In the genomic region with DNA sequence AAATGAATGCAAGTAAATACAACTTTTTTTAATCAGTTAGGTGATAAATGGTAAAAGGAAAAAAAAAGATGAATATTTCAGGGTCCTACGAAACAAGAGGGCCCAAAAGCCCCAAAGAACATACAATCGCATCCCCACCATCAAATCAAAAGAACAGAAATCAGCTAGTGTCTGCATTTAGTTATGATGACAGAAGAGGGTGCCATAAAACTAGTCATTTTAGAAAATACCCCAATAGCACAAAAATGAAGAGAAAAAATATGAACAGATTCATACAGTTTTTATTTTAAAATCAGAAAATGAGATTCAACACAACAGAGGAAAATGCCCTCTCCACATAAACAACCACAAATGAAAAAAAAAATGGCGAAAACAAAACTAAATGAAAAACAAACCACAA, we compare ENCODE assay signal across 2 cellular contexts.
TF ChIP-seq lines count a peak whose summit lies in the region.

No MANE protein-coding gene starts in this region.

TF ChIP-seq in SK-N-SH, 30 proteins besides CTCF, POLR2A, EP300 and RAD21:
- TF ChIP-seq, protein P1, sequence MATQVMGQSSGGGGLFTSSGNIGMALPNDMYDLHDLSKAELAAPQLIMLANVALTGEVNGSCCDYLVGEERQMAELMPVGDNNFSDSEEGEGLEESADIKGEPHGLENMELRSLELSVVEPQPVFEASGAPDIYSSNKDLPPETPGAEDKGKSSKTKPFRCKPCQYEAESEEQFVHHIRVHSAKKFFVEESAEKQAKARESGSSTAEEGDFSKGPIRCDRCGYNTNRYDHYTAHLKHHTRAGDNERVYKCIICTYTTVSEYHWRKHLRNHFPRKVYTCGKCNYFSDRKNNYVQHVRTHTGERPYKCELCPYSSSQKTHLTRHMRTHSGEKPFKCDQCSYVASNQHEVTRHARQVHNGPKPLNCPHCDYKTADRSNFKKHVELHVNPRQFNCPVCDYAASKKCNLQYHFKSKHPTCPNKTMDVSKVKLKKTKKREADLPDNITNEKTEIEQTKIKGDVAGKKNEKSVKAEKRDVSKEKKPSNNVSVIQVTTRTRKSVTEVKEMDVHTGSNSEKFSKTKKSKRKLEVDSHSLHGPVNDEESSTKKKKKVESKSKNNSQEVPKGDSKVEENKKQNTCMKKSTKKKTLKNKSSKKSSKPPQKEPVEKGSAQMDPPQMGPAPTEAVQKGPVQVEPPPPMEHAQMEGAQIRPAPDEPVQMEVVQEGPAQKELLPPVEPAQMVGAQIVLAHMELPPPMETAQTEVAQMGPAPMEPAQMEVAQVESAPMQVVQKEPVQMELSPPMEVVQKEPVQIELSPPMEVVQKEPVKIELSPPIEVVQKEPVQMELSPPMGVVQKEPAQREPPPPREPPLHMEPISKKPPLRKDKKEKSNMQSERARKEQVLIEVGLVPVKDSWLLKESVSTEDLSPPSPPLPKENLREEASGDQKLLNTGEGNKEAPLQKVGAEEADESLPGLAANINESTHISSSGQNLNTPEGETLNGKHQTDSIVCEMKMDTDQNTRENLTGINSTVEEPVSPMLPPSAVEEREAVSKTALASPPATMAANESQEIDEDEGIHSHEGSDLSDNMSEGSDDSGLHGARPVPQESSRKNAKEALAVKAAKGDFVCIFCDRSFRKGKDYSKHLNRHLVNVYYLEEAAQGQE (IDR thresholded peaks at IDR 0.05; ENCODE audit: low read depth, low read length), result no peak
- TF ChIP-seq SMC3 (IDR thresholded peaks at IDR 0.05; ENCODE audit: low read depth, low read length), result peak; percentile 3; the same call in 1 of the 2 replicates

TF ChIP-seq in SK-N-SH treated with all-trans-retinoic acid at 6 μM for 48 hours, 23 proteins besides CTCF, POLR2A, EP300 and RAD21 (continued from another document):
- TF ChIP-seq, protein P2, sequence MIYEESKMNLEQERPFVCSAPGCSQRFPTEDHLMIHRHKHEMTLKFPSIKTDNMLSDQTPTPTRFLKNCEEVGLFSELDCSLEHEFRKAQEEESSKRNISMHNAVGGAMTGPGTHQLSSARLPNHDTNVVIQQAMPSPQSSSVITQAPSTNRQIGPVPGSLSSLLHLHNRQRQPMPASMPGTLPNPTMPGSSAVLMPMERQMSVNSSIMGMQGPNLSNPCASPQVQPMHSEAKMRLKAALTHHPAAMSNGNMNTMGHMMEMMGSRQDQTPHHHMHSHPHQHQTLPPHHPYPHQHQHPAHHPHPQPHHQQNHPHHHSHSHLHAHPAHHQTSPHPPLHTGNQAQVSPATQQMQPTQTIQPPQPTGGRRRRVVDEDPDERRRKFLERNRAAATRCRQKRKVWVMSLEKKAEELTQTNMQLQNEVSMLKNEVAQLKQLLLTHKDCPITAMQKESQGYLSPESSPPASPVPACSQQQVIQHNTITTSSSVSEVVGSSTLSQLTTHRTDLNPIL (CRISPR knock-in tag; IDR thresholded peaks at IDR 0.05; ENCODE audit: low read depth), result no peak
- TF ChIP-seq OSR1 (CRISPR knock-in tag; IDR thresholded peaks at IDR 0.05), result no peak
